15 cellular contexts compared by ENCODE assay signal in genomic region chr2:71816815-71817214, GRCh38.
DNase-seq lines count a peak whose midpoint lies in the region; ATAC-seq lines count a peak whose summit lies in the region.
"Had no signal": no experiment of that assay in that cellular context is flagged by ENCODE, and none has a peak within 500 bp of the region (broad histone marks: within the 10 kb centered on the region; RNA-seq: fewer than 3 reads in every experiment).

No MANE protein-coding gene starts in this region.

- H3K9me3 Mint-ChIP-seq in activated naive CD4-positive, alpha-beta T cell treated with anti-CD3 and anti-CD28 coated beads, Interleukin-2, amount 50 U/mL, for 72 hours: peaks cover 0 to 7% of the 10 kb centered on the region in 2 donors
- H3K9me3 Mint-ChIP-seq: CD8-positive, alpha-beta T cell had no signal

- WGBS in right cardiac atrium: 82% methylated on average over 4 of the region's 4 CpGs

- H3K27ac ChIP-seq in right cardiac atrium (ENCODE audit: low read length): no peak overlapping the region

- no peaks in the 10 kb centered on the region for H3K36me3 Mint-ChIP-seq in activated naive CD4-positive, alpha-beta T cell treated with anti-CD3 and anti-CD28 coated beads, Interleukin-2, amount 50 U/mL, for 72 hours
- H3K36me3 Mint-ChIP-seq: CD14-positive monocyte; CD8-positive, alpha-beta T cell had no signal

- H3K27me3 ChIP-seq in right cardiac atrium (ENCODE audit: control insufficient read depth, insufficient read depth): no peaks in the 10 kb centered on the region

- H3K4me3 ChIP-seq in right cardiac atrium (ENCODE audit: low read length): no peak overlapping the region
- H3K4me3 ChIP-seq: GM23338 had no signal

- ATAC-seq in left ventricle myocardium superior: peak; percentile 59
- no peak for ATAC-seq in Right ventricle myocardium superior (ENCODE audit: poor library complexity)
- ATAC-seq in right cardiac atrium: peak in 1 of 2 donors; percentile 51
- no peak for ATAC-seq in HG03378 (IDR thresholded peaks at IDR 0.05; ENCODE audit: unreplicated experiment)
- ATAC-seq in activated naive CD4-positive, alpha-beta T cell treated with anti-CD3 and anti-CD28 coated beads, Interleukin-2, amount 50 U/mL, for 72 hours: no peak
- ATAC-seq: CD8-positive, alpha-beta T cell; GM23338; HepG2 had no signal

- DNase-seq in left ventricle myocardium superior (peak; percentile 55), Right ventricle myocardium superior (no peak), RPMI7951 (ENCODE audit: low read depth) (peak; percentile 94), right cardiac atrium (peak in 2 of 3 donors; percentile 44 to 73), mucosa of gallbladder (ENCODE audit: low spot score) (no peak)
- no peak for DNase-seq in activated naive CD4-positive, alpha-beta T cell treated with anti-CD3 and anti-CD28 coated beads, Interleukin-2, amount 50 U/mL, for 72 hours (ENCODE audit: low spot score in 2 of 2)
- DNase-seq: CD8-positive, alpha-beta T cell; COR-L47; DMS53; GF-D8; H7 had no signal

- no peak overlapping the region for H3K27ac Mint-ChIP-seq in activated naive CD4-positive, alpha-beta T cell treated with anti-CD3 and anti-CD28 coated beads, Interleukin-2, amount 50 U/mL, for 72 hours
- H3K27ac Mint-ChIP-seq: CD14-positive monocyte; CD8-positive, alpha-beta T cell; GM23338 had no signal

- H3K9me3 ChIP-seq in right cardiac atrium (ENCODE audit: control insufficient read depth, low read length): no peaks in the 10 kb centered on the region

- intact Hi-C loops in left ventricle myocardium superior (cut with micrococcal nuclease) (no loop called here), Right ventricle myocardium superior (cut with DNase I) (no loop called here), right cardiac atrium (cut with DNase I) (no loop called here)

- no peaks in the 10 kb centered on the region for H3K4me1 ChIP-seq in right cardiac atrium (ENCODE audit: control insufficient read depth, insufficient read depth, low read length)

Comparison
In these comparisons a context has a peak if more than half of its experiments do, and no peak if none do; other contexts are left out.
1. DNase-seq: peak in left ventricle myocardium superior (single experiment), RPMI7951 (single experiment) and right cardiac atrium (2 of 3); none in Right ventricle myocardium superior (single experiment), mucosa of gallbladder (single experiment) and activated naive CD4-positive, alpha-beta T cell treated with anti-CD3 and anti-CD28 coated beads, Interleukin-2, amount 50 U/mL, for 72 hours (0 of 2).